27 cellular contexts compared by ENCODE assay signal in the genomic region with DNA sequence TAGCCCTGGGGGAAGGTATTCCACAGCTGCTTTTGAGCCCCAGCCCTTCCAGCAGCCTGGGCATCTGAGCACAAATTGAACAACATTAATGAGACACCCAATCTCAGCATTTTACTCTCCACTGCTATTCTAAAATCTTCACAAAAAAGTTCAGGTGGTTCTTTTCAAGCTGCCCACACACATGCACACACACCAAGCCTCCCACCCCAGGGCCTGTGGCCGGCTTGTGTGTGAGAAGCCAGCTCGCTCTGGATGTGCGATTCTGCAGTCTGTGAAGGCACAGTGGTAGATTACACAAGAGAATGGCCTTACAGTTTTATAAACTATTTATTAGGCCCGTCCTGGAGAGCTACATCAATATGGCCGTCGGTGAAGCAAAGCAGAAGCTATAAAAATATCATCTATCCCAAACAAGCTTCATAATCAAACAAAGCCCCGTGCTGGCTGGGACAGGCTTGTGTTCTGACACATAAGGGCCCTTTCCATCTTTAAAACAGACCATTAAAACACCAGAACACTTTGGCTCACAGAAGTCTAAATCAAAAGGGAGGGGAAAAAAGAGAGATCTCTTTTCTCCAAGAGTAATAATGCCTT.
"Had no signal": no experiment of that assay in that cellular context is flagged by ENCODE, and none has a peak within 500 bp of the region (broad histone marks: within the 10 kb centered on the region; RNA-seq: fewer than 3 reads in every experiment).

No MANE protein-coding gene starts in this region.

- H3K9me3 Mint-ChIP-seq: mesothelial cell of epicardium; nephron; stimulated activated memory B cell treated with anti-CD40 and anti-IgM and Interleukin-4, amounts not matched to agents 10 μg/mL and 1 μg/mL and 100 μg/mL, for 72 hours had no signal

- ATAC-seq: esophagus mucosa; gastroesophageal sphincter; heart left ventricle; left cardiac atrium; left lung; mucosa of descending colon; naive thymus-derived CD4-positive, alpha-beta T cell; sciatic nerve; stimulated activated memory B cell treated with anti-CD40 and anti-IgM and Interleukin-4, amounts not matched to agents 10 μg/mL and 1 μg/mL and 100 μg/mL, for 72 hours; stimulated activated naive CD8-positive, alpha-beta T cell treated with anti-CD3 and anti-CD28 coated beads, Interleukin-15, Interleukin-2, amounts not matched to agents 100 U/mL and 50 U/mL, for 24 hours; upper lobe of right lung had no signal

- H3K4me3 Mint-ChIP-seq: central memory CD8-positive, alpha-beta T cell; mesothelial cell of epicardium; naive thymus-derived CD4-positive, alpha-beta T cell; nephron; stimulated activated memory B cell treated with anti-CD40 and anti-IgM and Interleukin-4, amounts not matched to agents 10 μg/mL and 1 μg/mL and 100 μg/mL, for 72 hours had no signal

- H3K27me3 ChIP-seq: left lung, ovary, right atrium auricular region, suprapubic skin, upper lobe of right lung, uterus had no signal

- H3K4me1 Mint-ChIP-seq: central memory CD8-positive, alpha-beta T cell; mesothelial cell of epicardium; naive thymus-derived CD4-positive, alpha-beta T cell; nephron; stimulated activated memory B cell treated with anti-CD40 and anti-IgM and Interleukin-4, amounts not matched to agents 10 μg/mL and 1 μg/mL and 100 μg/mL, for 72 hours had no signal

- H3K36me3 Mint-ChIP-seq: mesothelial cell of epicardium; naive thymus-derived CD4-positive, alpha-beta T cell; stimulated activated memory B cell treated with anti-CD40 and anti-IgM and Interleukin-4, amounts not matched to agents 10 μg/mL and 1 μg/mL and 100 μg/mL, for 72 hours had no signal

- H3K9me3 ChIP-seq: gastroesophageal sphincter, heart left ventricle, left lung, mucosa of descending colon, ovary, right atrium auricular region, suprapubic skin, transverse colon, upper lobe of right lung, uterus had no signal

- H3K4me3 ChIP-seq: coronary artery, gastroesophageal sphincter, heart left ventricle, left lung, mucosa of descending colon, ovary, right atrium auricular region, suprapubic skin, transverse colon, upper lobe of right lung, uterus had no signal

- H3K27ac Mint-ChIP-seq: mesothelial cell of epicardium; naive thymus-derived CD4-positive, alpha-beta T cell; nephron; stimulated activated memory B cell treated with anti-CD40 and anti-IgM and Interleukin-4, amounts not matched to agents 10 μg/mL and 1 μg/mL and 100 μg/mL, for 72 hours had no signal

- DNase-seq: dermis blood vessel endothelial cell; foreskin fibroblast; heart left ventricle; hippocampal formation; left cardiac atrium; left lung; mesenchymal stem cell; mucosa of descending colon; naive thymus-derived CD4-positive, alpha-beta T cell; occipital lobe; ovary; stimulated activated CD4-positive, alpha-beta T cell treated with anti-CD3 and anti-CD28 coated beads, Interleukin-2, amount 100 ng/mL, for 24 hours; stimulated activated CD4-positive, alpha-beta T cell treated with anti-CD3 and anti-CD28 coated beads, Interleukin-4, amount 100 ng/mL, for 24 hours; stimulated activated naive CD8-positive, alpha-beta T cell treated with anti-CD3 and anti-CD28 coated beads, Interleukin-15, Interleukin-2, amounts not matched to agents 100 U/mL and 50 U/mL, for 24 hours; transverse colon; upper lobe of right lung; uterus had no signal

- H3K4me1 ChIP-seq: heart left ventricle, left lung, right atrium auricular region, suprapubic skin, transverse colon, upper lobe of right lung, uterus had no signal

- H3K27ac ChIP-seq: coronary artery, gastroesophageal sphincter, heart left ventricle, left lung, ovary, right atrium auricular region, suprapubic skin, upper lobe of right lung, uterus had no signal

- H3K27me3 Mint-ChIP-seq: central memory CD8-positive, alpha-beta T cell; stimulated activated memory B cell treated with anti-CD40 and anti-IgM and Interleukin-4, amounts not matched to agents 10 μg/mL and 1 μg/mL and 100 μg/mL, for 72 hours had no signal

- H3K36me3 ChIP-seq: gastroesophageal sphincter, heart left ventricle, left lung, ovary, right atrium auricular region, suprapubic skin, transverse colon, upper lobe of right lung, uterus had no signal
